ENCODE assay signal across 37 cellular contexts in genomic region chr14:23187925-23188324, GRCh38. TPM values are rescaled to one million over a fixed set of nuclear protein-coding genes. Genes with fewer than 3 reads are reported as not detected.
"Had no signal": no experiment of that assay in that cellular context is flagged by ENCODE, and none has a peak within 500 bp of the region (broad histone marks: within the 10 kb centered on the region; RNA-seq: fewer than 3 reads in every experiment).

No MANE protein-coding gene starts in this region.

- H3K9me3 ChIP-seq: esophagus muscularis mucosa had no signal

- H3K4me3 ChIP-seq: esophagus muscularis mucosa had no signal

- H3K9me3 Mint-ChIP-seq: activated B cell treated with CpG ODN at 0.5 μM for 24 hours; activated CD8-positive, alpha-beta T cell treated with anti-CD3 and anti-CD28 coated beads for 36 hours; activated T-cell treated with anti-CD3 and anti-CD28 coated beads, Interleukin-2, amount 50 U/mL, for 4 hours; activated T-helper 17 cell treated with anti-CD3 and anti-CD28 coated beads, Interleukin-2, amount 50 U/mL, for 72 hours; central memory CD8-positive, alpha-beta T cell; effector memory CD8-positive, alpha-beta T cell; T-helper 2 cell treated with Interferon-gamma antibody and Interleukin-4, amounts not matched to agents 5 μg/mL and 100 μg/mL, for 36 hours had no signal

- H3K27ac ChIP-seq: brain microvascular endothelial cell, esophagus muscularis mucosa, WERI-Rb-1 had no signal

- FAIRE-seq: astrocyte, bronchial epithelial cell, colon, frontal cortex had no signal

- H3K36me3 Mint-ChIP-seq: activated naive CD8-positive, alpha-beta T cell had no signal

- H3K36me3 ChIP-seq: brain microvascular endothelial cell, esophagus muscularis mucosa, WERI-Rb-1 had no signal

- H3K27me3 ChIP-seq: esophagus muscularis mucosa had no signal

- DNase-seq: activated B cell treated with CpG ODN at 0.5 μM for 24 hours; activated CD4-positive, alpha-beta T cell treated with anti-CD3 and anti-CD28 coated beads for 48 hours; activated CD4-positive, alpha-beta T cell treated with anti-CD3 and anti-CD28 coated beads, Interleukin-2, amount 50 U/mL, for 1 hour; activated CD4-positive, alpha-beta T cell treated with anti-CD3 and anti-CD28 coated beads, Interleukin-2, amount 50 U/mL, for 48 hours; activated CD8-positive, alpha-beta memory T cell treated with anti-CD3 and anti-CD28 coated beads for 24 hours; activated CD8-positive, alpha-beta T cell treated with anti-CD3 and anti-CD28 coated beads for 36 hours; activated effector memory CD4-positive, alpha-beta T cell treated with Interleukin-2 at 50 U/mL for 16 hours; activated gamma-delta T cell treated with Interleukin-2 at 50 U/mL for 16 hours; activated naive CD4-positive, alpha-beta T cell treated with anti-CD3 and anti-CD28 coated beads, Interleukin-2, amount 50 U/mL, for 16 hours; activated naive CD4-positive, alpha-beta T cell treated with Interleukin-2 at 50 U/mL for 16 hours; activated T-cell treated with anti-CD3 and anti-CD28 coated beads, Interleukin-2, amount 50 U/mL, for 4 hours; amniotic stem cell; anterior cingulate cortex; brain microvascular endothelial cell; cortex of kidney; dermis blood vessel endothelial cell; effector CD4-positive, alpha-beta T cell; effector memory CD8-positive, alpha-beta T cell; erythroblast; T-helper 1 cell; T-helper 17 cell; T1000; WERI-Rb-1 had no signal

- H3K27me3 Mint-ChIP-seq: activated CD8-positive, alpha-beta T cell treated with anti-CD3 and anti-CD28 coated beads for 36 hours; activated naive CD8-positive, alpha-beta T cell; activated T-helper 17 cell treated with anti-CD3 and anti-CD28 coated beads, Interleukin-2, amount 50 U/mL, for 72 hours had no signal

- H3K4me3 Mint-ChIP-seq: activated B cell treated with CpG ODN at 0.5 μM for 24 hours; activated CD8-positive, alpha-beta T cell treated with anti-CD3 and anti-CD28 coated beads for 36 hours; activated naive CD8-positive, alpha-beta T cell; activated T-cell treated with anti-CD3 and anti-CD28 coated beads, Interleukin-2, amount 50 U/mL, for 4 hours; activated T-helper 17 cell treated with anti-CD3 and anti-CD28 coated beads, Interleukin-2, amount 50 U/mL, for 72 hours; central memory CD8-positive, alpha-beta T cell; effector memory CD8-positive, alpha-beta T cell; T-helper 17 cell; T-helper 2 cell treated with Interferon-gamma antibody and Interleukin-4, amounts not matched to agents 5 μg/mL and 100 μg/mL, for 36 hours had no signal

- H3K4me1 Mint-ChIP-seq: activated B cell treated with CpG ODN at 0.5 μM for 24 hours; activated T-helper 17 cell treated with anti-CD3 and anti-CD28 coated beads, Interleukin-2, amount 50 U/mL, for 72 hours; central memory CD8-positive, alpha-beta T cell had no signal

- H3K27ac Mint-ChIP-seq: activated B cell treated with CpG ODN at 0.5 μM for 24 hours; activated CD8-positive, alpha-beta T cell treated with anti-CD3 and anti-CD28 coated beads for 36 hours; activated naive CD8-positive, alpha-beta T cell; activated T-helper 17 cell treated with anti-CD3 and anti-CD28 coated beads, Interleukin-2, amount 50 U/mL, for 72 hours; effector memory CD8-positive, alpha-beta T cell; T-helper 17 cell; T-helper 2 cell treated with Interferon-gamma antibody and Interleukin-4, amounts not matched to agents 5 μg/mL and 100 μg/mL, for 36 hours had no signal

- ATAC-seq: activated CD4-positive, CD25-positive, alpha-beta regulatory T cell treated with anti-CD3 and anti-CD28 coated beads, Interleukin-2, amount 50 U/mL, for 24 hours; activated CD8-positive, alpha-beta T cell treated with anti-CD3 and anti-CD28 coated beads for 36 hours; activated T-cell treated with anti-CD3 and anti-CD28 coated beads, Interleukin-2, amount 50 U/mL, for 4 hours; activated T-helper 17 cell treated with anti-CD3 and anti-CD28 coated beads, Interleukin-2, amount 50 U/mL, for 72 hours; effector memory CD8-positive, alpha-beta T cell; T-helper 17 cell had no signal

RNA-seq across cellular contexts. Expression of gene SLC7A8, which starts 4.5 kb away (rescaled TPM):
- total RNA-seq: dermis blood vessel endothelial cell had no signal

RNA-seq across cellular contexts. Expression of gene RNF212B, which starts 49.8 kb away (rescaled TPM):
- total RNA-seq: activated B cell treated with CpG ODN at 0.5 μM for 24 hours; activated CD8-positive, alpha-beta T cell treated with anti-CD3 and anti-CD28 coated beads for 36 hours; activated T-cell treated with anti-CD3 and anti-CD28 coated beads, Interleukin-2, amount 50 U/mL, for 4 hours; activated T-helper 17 cell treated with anti-CD3 and anti-CD28 coated beads, Interleukin-2, amount 50 U/mL, for 72 hours; astrocyte; bronchial epithelial cell; cardiac septum; chondrocyte; dermis blood vessel endothelial cell; fibroblast of lung; fibroblast of villous mesenchyme; frontal cortex had no signal
- polyA plus RNA-seq: fibroblast of lung had no signal
